ENCODE assay signal across 23 cellular contexts in the genomic region with DNA sequence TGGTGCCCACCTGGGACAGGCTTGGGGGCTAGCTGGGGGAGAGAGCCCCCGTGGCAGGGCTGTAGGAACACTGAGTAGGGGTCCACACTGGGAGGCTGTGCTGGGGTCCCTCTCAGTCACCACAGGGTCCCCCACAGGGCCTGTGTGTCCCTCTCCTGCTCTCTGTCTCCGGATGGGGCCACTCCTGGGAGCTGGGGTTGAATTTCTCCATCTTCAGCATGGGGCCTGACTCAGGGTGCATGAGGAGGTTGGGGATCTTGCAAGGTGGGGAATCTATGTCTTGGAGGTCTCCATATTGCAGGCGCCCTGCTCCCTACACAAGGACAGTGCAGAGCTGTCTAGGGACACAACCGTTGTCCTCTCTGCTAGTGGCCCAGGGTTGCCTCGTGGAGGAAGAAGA.
DNase-seq lines count a peak whose midpoint lies in the region; ATAC-seq, FAIRE-seq and TF ChIP-seq lines count a peak whose summit lies in the region.
"Had no signal": no experiment of that assay in that cellular context is flagged by ENCODE, and none has a peak within 500 bp of the region (broad histone marks: within the 10 kb centered on the region; RNA-seq: fewer than 3 reads in every experiment).

No MANE protein-coding gene starts in this region.

- 0 out of 2 replicates have a peak overlapping the region, but pooled peaks have one; percentile 7 for H3K27ac ChIP-seq in BLaER1
- H3K27ac ChIP-seq in BLaER1 treated with 17β-estradiol and CSF1 and Interleukin-3, amounts not matched to agents 10 nM and 100 nM = no peak overlapping the region
- H3K27ac ChIP-seq in kidney (ENCODE audit: low read depth in 2 of 2, low read length in 2 of 2) = no peak overlapping the region
- H3K27ac ChIP-seq in osteoblast (ENCODE audit: low read depth, low read length) = no peak overlapping the region
- no peak overlapping the region for H3K27ac ChIP-seq in adrenal gland
- H3K27ac ChIP-seq: C4-2B had no signal

- H3K9me3 ChIP-seq in BLaER1 (no peaks in the 10 kb centered on the region), kidney (ENCODE audit: control insufficient read depth in 1 of 2, low read length in 2 of 2) (no peaks in the 10 kb centered on the region), osteoblast (ENCODE audit: low read depth, low read length) (no peaks in the 10 kb centered on the region), adrenal gland (replicated peaks in 1 of 3) (no peaks in the 10 kb centered on the region)
- no peaks in the 10 kb centered on the region for H3K9me3 ChIP-seq in BLaER1 treated with 17β-estradiol and CSF1 and Interleukin-3, amounts not matched to agents 10 nM and 100 nM (replicated peaks in 1 of 11)
- H3K9me3 ChIP-seq: Caco-2 had no signal

- TF ChIP-seq CTCF in kidney (IDR thresholded peaks at IDR 0.05; ENCODE audit: borderline replicate concordance, extremely low read depth, insufficient read depth) = no peak
- TF ChIP-seq CTCF in osteoblast (IDR thresholded peaks at IDR 0.05; ENCODE audit: extremely low read depth, low read depth, low read length) = no peak
- TF ChIP-seq CTCF in adrenal gland (IDR thresholded peaks at IDR 0.05) = no peak

- H3K4me1 ChIP-seq in BLaER1 (peaks cover 20% of the 10 kb centered on the region), kidney (ENCODE audit: control insufficient read depth in 1 of 2, insufficient read depth in 1 of 2, low read depth in 1 of 2, low read length in 2 of 2) (no peaks in the 10 kb centered on the region), osteoblast (ENCODE audit: insufficient read depth, low read length) (no peaks in the 10 kb centered on the region), adrenal gland (replicated peaks in 1 of 2) (no peaks in the 10 kb centered on the region)
- peaks cover 0 to 22% (median 15%) of the 10 kb centered on the region in 10 experiments; a peak in 12 of 20 replicates for H3K4me1 ChIP-seq in BLaER1 treated with 17β-estradiol and CSF1 and Interleukin-3, amounts not matched to agents 10 nM and 100 nM
- H3K4me1 ChIP-seq: Caco-2 had no signal

- no peak overlapping the region for H3K9ac ChIP-seq in BLaER1
- no peak overlapping the region for H3K9ac ChIP-seq in BLaER1 treated with 17β-estradiol and CSF1 and Interleukin-3, amounts not matched to agents 10 nM and 100 nM
- no peak overlapping the region for H3K9ac ChIP-seq in kidney (ENCODE audit: low read length in 2 of 2)

- 76 to 95% (median 87%) methylated on average over 4 to 5 of the region's 5 CpGs for WGBS in adrenal gland, 4 donors

- H3K79me2 ChIP-seq in osteoblast (ENCODE audit: insufficient read depth, low read length) = no peaks in the 10 kb centered on the region

- intact Hi-C loops in kidney (cut with DNase I) (no loop called here), adrenal gland (cut with DNase I) (no loop called here)

- no peaks in the 10 kb centered on the region for H3K36me3 ChIP-seq in BLaER1
- H3K36me3 ChIP-seq in BLaER1 treated with 17β-estradiol and CSF1 and Interleukin-3, amounts not matched to agents 10 nM and 100 nM = no peaks in the 10 kb centered on the region
- no peaks in the 10 kb centered on the region for H3K36me3 ChIP-seq in kidney (ENCODE audit: control insufficient read depth in 1 of 2, insufficient read depth in 2 of 2, low read length in 2 of 2)
- H3K36me3 ChIP-seq in osteoblast (ENCODE audit: insufficient read depth, low read length) = no peaks in the 10 kb centered on the region
- no peaks in the 10 kb centered on the region for H3K36me3 ChIP-seq in adrenal gland (replicated peaks in 1 of 2)

- TF ChIP-seq POLR2A in adrenal gland (IDR thresholded peaks at IDR 0.05) = no peak

- DNase-seq in kidney = peak; percentile 51
- DNase-seq in osteoblast (ENCODE audit: insufficient read length, low spot score, missing footprints) = peak; percentile 58
- no peak for DNase-seq in HuH-7 (ENCODE audit: low spot score)
- DNase-seq in adrenal gland = no peak
- DNase-seq in AG08395 (ENCODE audit: low spot score) = no peak
- DNase-seq: 8988T; ACHN; AML-193; Caco-2; Calu3; CD4-positive, alpha-beta T cell; CD8-positive, alpha-beta T cell; DMS79 treated with DMSO at 0.1 percent for 48 hours; GF-D8 had no signal

- no peak for FAIRE-seq in kidney (lab: Jason Lieb, UNC)
- FAIRE-seq: A204.1, D721Med, G401.6, GM12891, GM19239 had no signal

- no peak overlapping the region for H2AFZ ChIP-seq in osteoblast (ENCODE audit: low read length)

- H3K27me3 ChIP-seq in BLaER1 (no peaks in the 10 kb centered on the region), osteoblast (ENCODE audit: insufficient read depth, low read length) (no peaks in the 10 kb centered on the region), adrenal gland (peaks cover 6% of the 10 kb centered on the region)
- no peaks in the 10 kb centered on the region for H3K27me3 ChIP-seq in BLaER1 treated with 17β-estradiol and CSF1 and Interleukin-3, amounts not matched to agents 10 nM and 100 nM

- H3K4me3 ChIP-seq in BLaER1 = no peak overlapping the region
- no peak overlapping the region for H3K4me3 ChIP-seq in BLaER1 treated with 17β-estradiol and CSF1 and Interleukin-3, amounts not matched to agents 10 nM and 100 nM
- H3K4me3 ChIP-seq in kidney (ENCODE audit: low read length in 2 of 2) = no peak overlapping the region
- H3K4me3 ChIP-seq in osteoblast (ENCODE audit: insufficient read depth, low read length) = no peak overlapping the region
- H3K4me3 ChIP-seq in adrenal gland = no peak overlapping the region

- H4K20me1 ChIP-seq in BLaER1 (no peaks in the 10 kb centered on the region), osteoblast (ENCODE audit: insufficient read depth, low read length) (no peaks in the 10 kb centered on the region)
- H4K20me1 ChIP-seq in BLaER1 treated with 17β-estradiol and CSF1 and Interleukin-3, amounts not matched to agents 10 nM and 100 nM = no peaks in the 10 kb centered on the region

- H3K4me2 ChIP-seq in BLaER1 (peak overlapping the region; percentile 3), osteoblast (ENCODE audit: insufficient read depth, low read length) (no peak overlapping the region)
- peak overlapping the region in 6 of 11 experiments; percentile 8 to 32 (median 24); a peak in 8 of 22 replicates for H3K4me2 ChIP-seq in BLaER1 treated with 17β-estradiol and CSF1 and Interleukin-3, amounts not matched to agents 10 nM and 100 nM

- no peak for ATAC-seq in HG02588 (IDR thresholded peaks at IDR 0.05; ENCODE audit: unreplicated experiment)
- ATAC-seq: CD8-positive, alpha-beta T cell had no signal

Comparison
In these comparisons a context has a peak if more than half of its experiments do, and no peak if none do; other contexts are left out.
1. DNase-seq: peak in kidney (single experiment) and osteoblast (single experiment); none in HuH-7 (single experiment), adrenal gland (0 of 7) and AG08395 (single experiment).